In genomic region chr9:127698386-127698785, GRCh38 we compare ENCODE assay signal across 1 cellular context.
TF ChIP-seq lines count a peak whose summit lies in the region.

No MANE protein-coding gene starts in this region.

TF ChIP-seq in WTC11, 78 proteins besides CTCF, POLR2A, EP300 and RAD21 (continued from another document):
- TF ChIP-seq USF1 (CRISPR knock-in tag; IDR thresholded peaks at IDR 0.05) (no peak), ZNF671 (CRISPR knock-in tag; IDR thresholded peaks at IDR 0.05) (no peak)
